ENCODE assay signal across 1 cellular context in the genomic region with DNA sequence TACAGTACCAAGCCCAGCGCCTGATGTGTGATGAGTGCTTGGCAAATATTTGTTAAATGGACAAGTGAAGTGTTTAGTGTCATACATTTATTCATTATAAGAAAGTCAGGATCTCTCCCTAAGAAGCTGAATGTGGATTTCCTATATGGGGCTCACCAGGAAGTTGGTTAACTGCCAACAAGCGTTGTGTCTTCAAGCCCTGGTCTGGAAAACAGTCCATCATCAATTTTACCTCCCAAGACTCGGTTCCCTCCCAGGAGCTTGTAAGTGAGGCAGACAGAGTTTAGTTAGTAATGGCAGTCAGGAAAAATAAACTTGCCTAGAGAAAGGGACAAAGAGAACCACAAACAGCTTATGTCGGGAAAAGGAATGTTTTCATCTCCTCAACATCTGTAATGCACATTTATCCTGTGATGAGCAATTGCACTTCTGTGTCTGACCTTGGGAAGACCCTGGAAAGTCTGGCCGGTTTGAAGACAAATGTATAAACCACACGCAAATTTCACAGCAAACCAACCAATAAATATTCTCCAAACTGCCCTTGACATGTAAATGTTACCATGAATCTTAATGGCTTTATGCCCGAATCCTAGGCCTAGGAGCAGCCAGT.
TF ChIP-seq lines count a peak whose summit lies in the region.

No MANE protein-coding gene starts in this region.

TF ChIP-seq in IMR-90, 13 proteins besides CTCF, POLR2A, EP300 and RAD21 (continued from another document):
- no peak for TF ChIP-seq FOS (IDR thresholded peaks at IDR 0.05; ENCODE audit: low read depth, low read length)
- TF ChIP-seq, protein P1, sequence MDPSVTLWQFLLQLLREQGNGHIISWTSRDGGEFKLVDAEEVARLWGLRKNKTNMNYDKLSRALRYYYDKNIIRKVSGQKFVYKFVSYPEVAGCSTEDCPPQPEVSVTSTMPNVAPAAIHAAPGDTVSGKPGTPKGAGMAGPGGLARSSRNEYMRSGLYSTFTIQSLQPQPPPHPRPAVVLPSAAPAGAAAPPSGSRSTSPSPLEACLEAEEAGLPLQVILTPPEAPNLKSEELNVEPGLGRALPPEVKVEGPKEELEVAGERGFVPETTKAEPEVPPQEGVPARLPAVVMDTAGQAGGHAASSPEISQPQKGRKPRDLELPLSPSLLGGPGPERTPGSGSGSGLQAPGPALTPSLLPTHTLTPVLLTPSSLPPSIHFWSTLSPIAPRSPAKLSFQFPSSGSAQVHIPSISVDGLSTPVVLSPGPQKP (IDR thresholded peaks at IDR 0.05; ENCODE audit: borderline replicate concordance, low read depth, low read length), result no peak
- TF ChIP-seq, protein P2, sequence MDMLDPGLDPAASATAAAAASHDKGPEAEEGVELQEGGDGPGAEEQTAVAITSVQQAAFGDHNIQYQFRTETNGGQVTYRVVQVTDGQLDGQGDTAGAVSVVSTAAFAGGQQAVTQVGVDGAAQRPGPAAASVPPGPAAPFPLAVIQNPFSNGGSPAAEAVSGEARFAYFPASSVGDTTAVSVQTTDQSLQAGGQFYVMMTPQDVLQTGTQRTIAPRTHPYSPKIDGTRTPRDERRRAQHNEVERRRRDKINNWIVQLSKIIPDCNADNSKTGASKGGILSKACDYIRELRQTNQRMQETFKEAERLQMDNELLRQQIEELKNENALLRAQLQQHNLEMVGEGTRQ (IDR thresholded peaks at IDR 0.05; ENCODE audit: low read depth, low read length), result no peak
- no peak for TF ChIP-seq CHD1 (IDR thresholded peaks at IDR 0.05; ENCODE audit: low read depth, low read length)
- no peak for TF ChIP-seq RFX5 (IDR thresholded peaks at IDR 0.05; ENCODE audit: low read depth, low read length)
